8 cellular contexts compared by ENCODE assay signal in genomic region chr16:69286941-69287713, GRCh38. TPM values are rescaled to one million over a fixed set of nuclear protein-coding genes. Genes with fewer than 3 reads are reported as not detected.
DNase-seq lines count a peak whose midpoint lies in the region; ATAC-seq and TF ChIP-seq lines count a peak whose summit lies in the region.

No MANE protein-coding gene starts in this region.

- H3K79me2 ChIP-seq in HCT116 (ENCODE audit: insufficient read depth, low read length) = no peaks in the 10 kb centered on the region
- no peaks in the 10 kb centered on the region for H3K79me2 ChIP-seq in PC-9 (ENCODE audit: low read depth)

- H3K4me3 ChIP-seq in Caco-2 (ENCODE audit: low read depth, low read length) (no peak overlapping the region), HCT116 (replicated peaks in 1 of 2; ENCODE audit: low read depth in 1 of 2, low read length in 2 of 2) (no peak overlapping the region), PC-9 (no peak overlapping the region), body of pancreas (no peak overlapping the region), kidney epithelial cell (ENCODE audit: low read depth, low read length) (no peak overlapping the region)

- H3K4me2 ChIP-seq in HCT116 (ENCODE audit: low read length) = no peak overlapping the region
- no peak overlapping the region for H3K4me2 ChIP-seq in PC-9

- 44 to 49% methylated on average over 13 of the region's 13 CpGs for WGBS in body of pancreas, 2 donors

- peaks cover 6% of the 10 kb centered on the region for H3K4me1 Mint-ChIP-seq in Caco-2 (ENCODE audit: low read depth, unreplicated experiment)

- ATAC-seq in HCT116 (peak; percentile 44), body of pancreas (peak; percentile 50), HG02840 (IDR thresholded peaks at IDR 0.05; ENCODE audit: low FRiP score, unreplicated experiment) (no peak), HG02610 (IDR thresholded peaks at IDR 0.05; ENCODE audit: unreplicated experiment) (no peak)

- H3K27me3 ChIP-seq in Caco-2 (replicated peaks; ENCODE audit: control insufficient read depth, insufficient read depth, low read length) (no peaks in the 10 kb centered on the region), HCT116 (ENCODE audit: insufficient read depth, low read length) (no peaks in the 10 kb centered on the region), PC-9 (ENCODE audit: insufficient read depth, low read depth) (no peaks in the 10 kb centered on the region), body of pancreas (no peaks in the 10 kb centered on the region), kidney epithelial cell (ENCODE audit: control insufficient read depth, insufficient read depth, low read length) (no peaks in the 10 kb centered on the region)

- TF ChIP-seq RAD21 in HCT116 (IDR thresholded peaks at IDR 0.05; ENCODE audit: low read depth) = peak; percentile 66

- H3K9me3 ChIP-seq in Caco-2 (no peaks in the 10 kb centered on the region), HCT116 (ENCODE audit: control insufficient read depth in 1 of 2, insufficient read depth in 1 of 2, low read depth in 1 of 2, low read length in 2 of 2) (no peaks in the 10 kb centered on the region), PC-9 (ENCODE audit: insufficient read depth, low read depth) (no peaks in the 10 kb centered on the region), body of pancreas (no peaks in the 10 kb centered on the region)

- H3K9me3 Mint-ChIP-seq in Caco-2 (ENCODE audit: unreplicated experiment) = no peaks in the 10 kb centered on the region

- H3K27me3 Mint-ChIP-seq in Caco-2 (ENCODE audit: insufficient read depth, unreplicated experiment) = no peaks in the 10 kb centered on the region

- H3K27ac Mint-ChIP-seq in Caco-2 (ENCODE audit: unreplicated experiment) = no peak overlapping the region

- 0 out of 2 replicates have a peak, but pooled peaks cover 4% of the 10 kb centered on the region for H3F3A ChIP-seq in PC-9 (ENCODE audit: insufficient read depth, low read depth)

- POLR2A ChIA-PET in Caco-2 (lab: Charles Lee) = no interaction called here
- POLR2A ChIA-PET in HCT116 (lab: Charles Lee) = no interaction called here
- POLR2A ChIA-PET in PC-9 (lab: Charles Lee; ENCODE audit: unreplicated experiment) = no interaction called here

- intact Hi-C loops in Caco-2 (cut with micrococcal nuclease; ENCODE audit: unreplicated experiment) = loop anchor here (1.0 to 10.0 kb wide), 2 partner anchors 102 to 137 kb away; partner anchors contain the start of gene SNTB2
- intact Hi-C loops in HCT116 (cut with micrococcal nuclease) = loop anchor here (1.0 kb wide), 1 partner anchor 137 kb away; no protein-coding TSS in a partner anchor
- intact Hi-C loops in PC-9 (cut with micrococcal nuclease; ENCODE audit: unreplicated experiment) = loop anchor here (1.0 kb wide), 2 partner anchors 114 to 137 kb away; no protein-coding TSS in a partner anchor
- intact Hi-C loops in body of pancreas (cut with DNase I) = loop anchor here (2.0 kb wide), 1 partner anchor 136 kb away; no protein-coding TSS in a partner anchor

- H3K9ac ChIP-seq in HCT116 (ENCODE audit: low read length) = no peak overlapping the region

- no peaks in the 10 kb centered on the region; the same call in 1 of the 2 replicates for H4K20me1 ChIP-seq in HCT116 (ENCODE audit: insufficient read depth)
- H4K20me1 ChIP-seq in PC-9 (ENCODE audit: insufficient read depth) = no peaks in the 10 kb centered on the region

- H2AFZ ChIP-seq in HCT116 (ENCODE audit: low read depth, low read length, poor library complexity, severe bottlenecking) (no peak overlapping the region), PC-9 (no peak overlapping the region)

- no peaks in the 10 kb centered on the region for H3K9me2 ChIP-seq in HCT116 (ENCODE audit: insufficient read depth)
- H3K9me2 ChIP-seq in PC-9 (ENCODE audit: insufficient read depth) = no peaks in the 10 kb centered on the region

- H3K4me1 ChIP-seq in Caco-2 (peaks cover 29% of the 10 kb centered on the region), HCT116 (ENCODE audit: control insufficient read depth in 1 of 2, insufficient read depth in 2 of 2, low read length in 2 of 2) (no peaks in the 10 kb centered on the region), PC-9 (replicated peaks; ENCODE audit: insufficient read depth) (no peaks in the 10 kb centered on the region), body of pancreas (peaks cover 3% of the 10 kb centered on the region)

- CTCF ChIA-PET in Caco-2 (lab: Charles Lee) (interaction anchor here (1.6 to 1.7 kb wide), 2 partner anchors 137 to 385 kb away, joined by 5 to 6 read pairs; no protein-coding TSS in a partner anchor), HCT116 (lab: Charles Lee) (interaction anchor here (1.0 to 4.3 kb wide), 4 partner anchors 9 to 137 kb away, joined by 3 to 30 read pairs (median 4); no protein-coding TSS in a partner anchor), PC-9 (lab: Charles Lee) (interaction anchor here (0.6 to 1.0 kb wide), 2 partner anchors 104 to 137 kb away, joined by 3 to 4 read pairs; no protein-coding TSS in a partner anchor)

- RAD21 ChIA-PET in HCT116 (lab: Charles Lee; ENCODE audit: low non-redundant PET in 1 of 2, low total read pairs in 2 of 2, uncharacterized antibody in 2 of 2, unreplicated experiment in 2 of 2) = no interaction called here

- peaks cover 32% of the 10 kb centered on the region for H3K36me3 Mint-ChIP-seq in Caco-2 (ENCODE audit: insufficient read depth, unreplicated experiment)

- no TSS peak for BruUV-seq in Caco-2 (replicated peaks; lab: Mats Ljungman, UMichigan)
- BruUV-seq in HCT116 (replicated peaks; lab: Mats Ljungman, UMichigan) = no TSS peak
- no TSS peak for BruUV-seq in PC-9 (replicated peaks; lab: Mats Ljungman, UMichigan)

- TF ChIP-seq POLR2A in HCT116 (IDR thresholded peaks at IDR 0.05; ENCODE audit: borderline replicate concordance, extremely low read depth, insufficient read depth, insufficient read length) = no peak
- no peak for TF ChIP-seq POLR2A in body of pancreas (IDR thresholded peaks at IDR 0.05)

- no peak overlapping the region for H3K27ac ChIP-seq in HCT116 (ENCODE audit: low read depth, low read length)
- no peak overlapping the region for H3K27ac ChIP-seq in PC-9
- no peak overlapping the region for H3K27ac ChIP-seq in body of pancreas

- H3K36me3 ChIP-seq in Caco-2 (ENCODE audit: control insufficient read depth, insufficient read depth, low read length) (no peaks in the 10 kb centered on the region; the same call in 1 of the 2 replicates), HCT116 (ENCODE audit: control insufficient read depth in 1 of 2, insufficient read depth in 2 of 2, low read length in 2 of 2) (0 out of 4 replicates have a peak, but pooled peaks cover 0 to 3% of the 10 kb centered on the region in 2 experiments), PC-9 (ENCODE audit: low read depth) (no peaks in the 10 kb centered on the region), body of pancreas (replicated peaks in 1 of 2; ENCODE audit: insufficient read depth in 1 of 2, low read depth in 2 of 2) (no peaks in the 10 kb centered on the region), kidney epithelial cell (ENCODE audit: control insufficient read depth, insufficient read depth, low read length) (no peaks in the 10 kb centered on the region)

- H3K4me3 Mint-ChIP-seq in Caco-2 (ENCODE audit: unreplicated experiment) = no peak overlapping the region

- peak in 1 of 2 experiments; percentile 70 for DNase-seq in Caco-2
- peak; percentile 31 for DNase-seq in HCT116 (ENCODE audit: low read depth, low spot score)
- DNase-seq in PC-9 = peak; percentile 6 to 51
- peak; percentile 34 to 63 (median 45) for DNase-seq in body of pancreas
- DNase-seq in kidney epithelial cell (ENCODE audit: low read depth) = no peak
- peak; percentile 9 for DNase-seq in stimulated activated CD8-positive, alpha-beta memory T cell treated with anti-CD3 and anti-CD28 coated beads, Interleukin-15, amount 100 ng/mL, for 1 hour (ENCODE audit: low read depth)

- peak; percentile 68 to 73 for TF ChIP-seq CTCF in Caco-2 (IDR thresholded peaks at IDR 0.05; ENCODE audit: insufficient read depth in 1 of 2, low read depth in 1 of 2, low read length in 1 of 2, severe bottlenecking in 1 of 2, unreplicated experiment in 1 of 2)
- TF ChIP-seq CTCF in HCT116 (IDR thresholded peaks at IDR 0.05 in 2 of 3, conservative IDR thresholded peaks at IDR 0.05 in 1 of 3; ENCODE audit: borderline replicate concordance in 1 of 3, insufficient read depth in 1 of 3, low read depth in 2 of 3, low read length in 2 of 3) = peak; percentile 40 to 77 (median 51); a peak in 5 of 6 replicates
- TF ChIP-seq CTCF in PC-9 (conservative IDR thresholded peaks at IDR 0.05) = peak; percentile 75
- peak; percentile 22 to 71 (median 65) for TF ChIP-seq CTCF in body of pancreas (IDR thresholded peaks at IDR 0.05)
- peak; percentile 53 for TF ChIP-seq CTCF in kidney epithelial cell (IDR thresholded peaks at IDR 0.05; ENCODE audit: insufficient read depth, low read length, poor library complexity, severe bottlenecking)

TF ChIP-seq in HCT116, 20 proteins besides CTCF, POLR2A, EP300 and RAD21:
- TF ChIP-seq CEBPB (IDR thresholded peaks at IDR 0.05; ENCODE audit: low read depth) = no peak
- no peak for TF ChIP-seq JUND (IDR thresholded peaks at IDR 0.05)
- TF ChIP-seq ELF1 (IDR thresholded peaks at IDR 0.05; ENCODE audit: borderline replicate concordance, low read depth) = no peak
- TF ChIP-seq SIN3A (IDR thresholded peaks at IDR 0.05; ENCODE audit: low read depth) = no peak
- no peak for TF ChIP-seq POLR2AphosphoS5 (IDR thresholded peaks at IDR 0.05; ENCODE audit: low read depth, low read length)

RNA-seq across cellular contexts. Expression of gene VPS4A, which starts 24.0 kb away (rescaled TPM):
- total RNA-seq in Caco-2 (2022) (42.4 and 45.8 TPM in 2 replicates), HCT116 (2021; ENCODE audit: unreplicated experiment) (42.2 TPM), PC-9 (2021) (25.4 and 26.7 TPM in 2 replicates), body of pancreas (10 to 100 TPM; 29.8 to 30.7 TPM), kidney epithelial cell (38.1 and 42.2 TPM in 2 replicates)
- polyA plus RNA-seq in HCT116 (2012) = 46.9 and 53.1 TPM in 2 replicates

RNA-seq across cellular contexts. Expression of gene PDF, which starts 43.3 kb away (rescaled TPM):
- 42.1 and 50.7 TPM in 2 replicates for total RNA-seq in Caco-2 (2022)
- 33.9 TPM for total RNA-seq in HCT116 (2021; ENCODE audit: unreplicated experiment)
- polyA plus RNA-seq in HCT116 (2012) = 15.4 and 21.5 TPM in 2 replicates
- 16.7 and 20.3 TPM in 2 replicates for total RNA-seq in PC-9 (2021)
- 10 to 100 TPM; 38.1 to 45.2 TPM for total RNA-seq in body of pancreas
- total RNA-seq in kidney epithelial cell = 28.7 and 32.3 TPM in 2 replicates

RNA-seq across cellular contexts. Expression of gene COG8, which starts 52.2 kb away (rescaled TPM):
- total RNA-seq in Caco-2 (2022) = 57.4 and 59.1 TPM in 2 replicates
- total RNA-seq in HCT116 (2021; ENCODE audit: unreplicated experiment) = 50.3 TPM
- polyA plus RNA-seq in HCT116 (2012) = 21.0 and 28.2 TPM in 2 replicates
- total RNA-seq in PC-9 (2021) = 39.9 and 41.9 TPM in 2 replicates
- total RNA-seq in body of pancreas = 10 to 100 TPM; 39.4 to 46.8 TPM
- total RNA-seq in kidney epithelial cell = 44.8 and 68.0 TPM in 2 replicates

RNA-seq across cellular contexts. Expression of gene NIP7, which starts 52.4 kb away (rescaled TPM):
- total RNA-seq in Caco-2 (2022) (65.6 TPM in 2 replicates), HCT116 (2021; ENCODE audit: unreplicated experiment) (62.8 TPM), PC-9 (2021) (23.6 and 29.5 TPM in 2 replicates), body of pancreas (1 to 10 TPM; 3.3 to 8.8 TPM), kidney epithelial cell (26.5 and 26.6 TPM in 2 replicates)
- polyA plus RNA-seq in HCT116 (2012) = 18.9 and 20.0 TPM in 2 replicates

Comparison
In these comparisons a context has a peak if more than half of its experiments do, and no peak if none do; other contexts are left out.
1. ATAC-seq: peak in HCT116 (single experiment) and body of pancreas (single experiment); none in HG02840 (single experiment) and HG02610 (single experiment).
2. Peak in every context shown above with its lines, with median percentiles within 50 percentile points of each other: CTCF ChIP-seq.